Comparison of ENCODE assay signal across 13 cellular contexts in the genomic region with DNA sequence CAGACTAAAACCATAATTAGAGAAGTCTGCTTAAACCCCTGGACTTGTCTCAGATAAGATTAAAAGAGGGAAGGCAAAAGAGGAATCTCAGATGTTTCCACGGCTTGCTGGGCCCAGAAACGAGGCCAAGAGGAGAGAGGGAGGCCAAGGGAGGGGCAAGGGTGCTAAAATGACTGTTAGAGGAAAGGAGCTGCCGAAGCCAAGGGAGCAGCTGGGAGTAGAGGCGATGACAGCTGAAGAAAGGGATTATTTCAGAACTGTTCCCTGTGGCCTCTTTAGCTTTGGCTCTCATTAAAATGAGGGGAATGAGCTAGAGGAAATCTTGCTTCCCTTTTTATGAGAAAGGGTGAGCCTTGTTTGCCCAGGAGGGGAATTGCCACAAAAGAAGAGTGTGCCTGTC.
DNase-seq lines count a peak whose midpoint lies in the region; ATAC-seq and TF ChIP-seq lines count a peak whose summit lies in the region.
"Had no signal": no experiment of that assay in that cellular context is flagged by ENCODE, and none has a peak within 500 bp of the region (broad histone marks: within the 10 kb centered on the region; RNA-seq: fewer than 3 reads in every experiment).

No MANE protein-coding gene starts in this region.

- ATAC-seq in left cardiac atrium: peak; percentile 83 to 94
- no peak for ATAC-seq in GM18909 (IDR thresholded peaks at IDR 0.05; ENCODE audit: poor library complexity, unreplicated experiment)
- no peak for ATAC-seq in GM18870 (IDR thresholded peaks at IDR 0.05; ENCODE audit: unreplicated experiment)
- ATAC-seq: Panc1 had no signal

- no peaks in the 10 kb centered on the region for H3K79me2 ChIP-seq in smooth muscle cell (ENCODE audit: low read depth)
- H3K79me2 ChIP-seq: hepatocyte had no signal

- H3K9me3 ChIP-seq in smooth muscle cell (replicated peaks; ENCODE audit: low read depth): no peaks in the 10 kb centered on the region

- no peak for TF ChIP-seq CTCF in smooth muscle cell (IDR thresholded peaks at IDR 0.05; ENCODE audit: borderline replicate concordance, insufficient read depth, poor library complexity, severe bottlenecking)

- H2AFZ ChIP-seq in smooth muscle cell (ENCODE audit: low read depth): peak overlapping the region; percentile 0
- H2AFZ ChIP-seq: hepatocyte had no signal

- no peaks in the 10 kb centered on the region for H3F3A ChIP-seq in smooth muscle cell (ENCODE audit: low read depth)

- no peak overlapping the region for H3K27ac ChIP-seq in smooth muscle cell (ENCODE audit: low read depth)
- H3K27ac ChIP-seq: hepatocyte had no signal

- DNase-seq in NOMO-1 (lab: John Stamatoyannopoulos, UW; ENCODE audit: unreplicated experiment in 2 of 2) (peak; percentile 17 to 36), NOMO-1 treated with dmso at 0.1 percent for 144 hours (lab: John Stamatoyannopoulos, UW; ENCODE audit: unreplicated experiment) (no peak), SKM-1 treated with dmso at 0.1 percent for 144 hours (lab: John Stamatoyannopoulos, UW; ENCODE audit: unreplicated experiment) (peak; percentile 40), left cardiac atrium (peak; percentile 53), smooth muscle cell (lab: John Stamatoyannopoulos, UW; ENCODE audit: unreplicated experiment) (no peak), NCI-H2107 (lab: John Stamatoyannopoulos, UW) (no peak)
- DNase-seq: ACHN; activated naive CD4-positive, alpha-beta T cell treated with anti-CD3 and anti-CD28 coated beads, Interleukin-2, amount 10 ng/mL, durations not matched to agents 7 days and 5 days; T1000 had no signal

- H3K27me3 ChIP-seq in smooth muscle cell (ENCODE audit: low read depth): no peaks in the 10 kb centered on the region
- H3K27me3 ChIP-seq: hepatocyte had no signal

- H3K36me3 ChIP-seq in smooth muscle cell (ENCODE audit: low read depth): no peaks in the 10 kb centered on the region

- H3K4me3 ChIP-seq in smooth muscle cell: no peak overlapping the region
- H3K4me3 ChIP-seq: hepatocyte had no signal

- no peak overlapping the region for H3K9ac ChIP-seq in smooth muscle cell (ENCODE audit: low read depth)

- H3K4me2 ChIP-seq in smooth muscle cell: no peak overlapping the region
- H3K4me2 ChIP-seq: hepatocyte had no signal

- intact Hi-C loops in left cardiac atrium (cut with DNase I): no loop called here

- H3K4me1 ChIP-seq in smooth muscle cell (ENCODE audit: low read depth): no peaks in the 10 kb centered on the region

- no peaks in the 10 kb centered on the region for H4K20me1 ChIP-seq in smooth muscle cell (ENCODE audit: low read depth)

- WGBS in smooth muscle cell (ENCODE audit: low lambda C conversion rate): 43% methylated on average over 4 of the region's 4 CpGs

Comparison
In these comparisons a context has a peak if more than half of its experiments do, and no peak if none do; other contexts are left out.
1. DNase-seq: peak in NOMO-1 (2 of 2), SKM-1 treated with dmso at 0.1 percent for 144 hours (single experiment) and left cardiac atrium (single experiment); none in NOMO-1 treated with dmso at 0.1 percent for 144 hours (single experiment), smooth muscle cell (single experiment) and NCI-H2107 (single experiment).
2. ATAC-seq: peak in left cardiac atrium (2 of 2); none in GM18909 (single experiment) and GM18870 (single experiment).